9 cellular contexts compared by ENCODE assay signal in the genomic region with DNA sequence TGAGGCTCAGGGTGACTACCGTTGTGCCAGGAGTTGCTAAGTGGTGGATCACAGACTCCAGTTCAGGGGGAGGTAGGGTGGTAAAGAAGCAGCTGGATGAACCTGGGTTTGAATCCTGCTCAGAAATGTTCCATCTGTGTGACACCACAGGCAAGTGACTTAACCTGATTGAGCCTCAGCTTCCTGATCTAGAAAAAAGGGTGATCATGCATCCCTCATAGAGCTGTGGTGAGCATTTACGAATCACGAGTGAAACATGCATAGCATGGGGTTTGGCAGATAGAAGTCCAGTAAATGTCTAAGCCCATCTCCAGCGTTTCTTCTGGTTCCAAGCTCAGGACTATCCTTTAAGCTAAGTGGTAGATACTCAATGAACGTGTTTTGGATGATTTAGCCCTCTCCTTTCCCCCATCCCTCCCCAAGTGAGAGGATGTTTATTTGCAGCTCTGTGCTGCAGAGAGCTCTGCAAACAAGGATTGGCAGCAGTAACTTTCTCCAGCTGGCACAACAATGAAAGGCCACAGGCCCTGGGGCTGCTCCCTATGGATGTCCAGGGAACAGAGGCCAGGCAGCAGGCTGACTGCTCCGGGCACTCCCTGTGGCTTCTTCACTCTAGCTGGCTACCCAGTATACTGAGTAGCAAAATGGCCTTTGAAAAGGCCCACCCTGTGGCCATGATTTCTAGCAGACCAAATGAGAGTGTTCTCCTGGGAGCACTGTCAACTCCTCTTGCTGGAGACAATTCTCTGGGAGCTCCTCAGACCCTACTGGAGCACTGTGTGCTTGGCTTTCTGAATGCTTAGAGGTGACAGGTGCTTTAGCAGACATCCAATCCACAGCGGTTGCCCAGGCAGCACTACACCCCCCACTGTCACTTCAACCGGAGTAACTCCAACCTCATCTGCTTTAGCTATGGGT. TPM values are rescaled to one million over a fixed set of nuclear protein-coding genes. Genes with fewer than 3 reads are reported as not detected.
DNase-seq lines count a peak whose midpoint lies in the region; ATAC-seq and TF ChIP-seq lines count a peak whose summit lies in the region.
"Had no signal": no experiment of that assay in that cellular context is flagged by ENCODE, and none has a peak within 500 bp of the region (broad histone marks: within the 10 kb centered on the region; RNA-seq: fewer than 3 reads in every experiment).

No MANE protein-coding gene starts in this region.

- H3K27me3 Mint-ChIP-seq in GM23338 (ENCODE audit: insufficient read depth, low read depth, poor library complexity), result peaks cover 13% of the 10 kb centered on the region
- no peaks in the 10 kb centered on the region for H3K27me3 Mint-ChIP-seq in T-helper 17 cell
- H3K27me3 Mint-ChIP-seq in neural progenitor cell (ENCODE audit: insufficient read depth, low read depth), result peaks cover 2% of the 10 kb centered on the region

- no peak overlapping the region for H3K4me3 ChIP-seq in AG10803 (ENCODE audit: low read length)
- no peak overlapping the region for H3K4me3 ChIP-seq in GM23338
- no peak overlapping the region for H3K4me3 ChIP-seq in neural progenitor cell

- H3K4me3 Mint-ChIP-seq in GM23338 (no peak overlapping the region), T-helper 17 cell (no peak overlapping the region), neural progenitor cell (no peak overlapping the region)

- H3K4me2 ChIP-seq in GM23338 (no peak overlapping the region), neural progenitor cell (no peak overlapping the region)

- peak; percentile 10; the same call in 2 of the 3 replicates for ATAC-seq in GM23338
- no peak for ATAC-seq in T-helper 17 cell
- ATAC-seq in GM18907 (IDR thresholded peaks at IDR 0.05; ENCODE audit: unreplicated experiment), result no peak

- no peak overlapping the region for H3K9ac ChIP-seq in neural progenitor cell

- H3K36me3 Mint-ChIP-seq in GM23338 (ENCODE audit: low read depth), result no peaks in the 10 kb centered on the region
- H3K36me3 Mint-ChIP-seq in T-helper 17 cell (ENCODE audit: low read depth), result peaks cover 2% of the 10 kb centered on the region
- no peaks in the 10 kb centered on the region for H3K36me3 Mint-ChIP-seq in neural progenitor cell

- DNase-seq in AG10803 (ENCODE audit: low read depth) (peak; percentile 32), GM23338 (ENCODE audit: low spot score) (no peak), T-helper 17 cell (no peak), NK-92 (lab: John Stamatoyannopoulos, UW; ENCODE audit: unreplicated experiment) (no peak), neural progenitor cell (ENCODE audit: low spot score) (no peak), KBM-7 (no peak)

- H4K20me1 ChIP-seq in GM23338 (replicated peaks; ENCODE audit: insufficient read depth) (no peaks in the 10 kb centered on the region), neural progenitor cell (ENCODE audit: low read depth) (no peaks in the 10 kb centered on the region)

- peaks cover 11% of the 10 kb centered on the region for H3K4me1 Mint-ChIP-seq in GM23338
- H3K4me1 Mint-ChIP-seq in T-helper 17 cell, result peaks cover 18% of the 10 kb centered on the region
- peaks cover 20% of the 10 kb centered on the region for H3K4me1 Mint-ChIP-seq in neural progenitor cell

- H3K27me3 ChIP-seq in GM23338 (ENCODE audit: insufficient read depth) (no peaks in the 10 kb centered on the region), layer of hippocampus (ENCODE audit: control insufficient read depth, insufficient read depth, low read length) (no peaks in the 10 kb centered on the region), neural progenitor cell (no peaks in the 10 kb centered on the region)

- no peak overlapping the region for H3K27ac ChIP-seq in GM23338 (ENCODE audit: low read depth)
- H3K27ac ChIP-seq in layer of hippocampus (ENCODE audit: low read depth, low read length), result peak overlapping the region; percentile 69
- no peak overlapping the region for H3K27ac ChIP-seq in neural progenitor cell

- H3K36me3 ChIP-seq in GM23338 (ENCODE audit: insufficient read depth) (no peaks in the 10 kb centered on the region), neural progenitor cell (no peaks in the 10 kb centered on the region)

- H3K4me1 ChIP-seq in GM23338 (ENCODE audit: insufficient read depth), result no peaks in the 10 kb centered on the region
- H3K4me1 ChIP-seq in neural progenitor cell, result peaks cover 16% of the 10 kb centered on the region

- H3K9me3 Mint-ChIP-seq in GM23338, result no peaks in the 10 kb centered on the region
- no peaks in the 10 kb centered on the region for H3K9me3 Mint-ChIP-seq in neural progenitor cell

- H3K27ac Mint-ChIP-seq in GM23338 (no peak overlapping the region; the same call in 1 of the 2 replicates), T-helper 17 cell (peak overlapping the region; percentile 0), neural progenitor cell (no peak overlapping the region)

- no peaks in the 10 kb centered on the region for H3K9me2 ChIP-seq in GM23338 (ENCODE audit: insufficient read depth)

- H2AFZ ChIP-seq in GM23338, result no peak overlapping the region
- H2AFZ ChIP-seq in neural progenitor cell (replicated peaks), result no peak overlapping the region

- H3K79me2 ChIP-seq in GM23338 (replicated peaks; ENCODE audit: insufficient read depth), result no peaks in the 10 kb centered on the region
- no peaks in the 10 kb centered on the region for H3K79me2 ChIP-seq in neural progenitor cell (ENCODE audit: low read depth)

- H3F3A ChIP-seq in GM23338 (replicated peaks; ENCODE audit: low read depth) (no peaks in the 10 kb centered on the region), neural progenitor cell (ENCODE audit: low read depth) (peaks cover 19% of the 10 kb centered on the region)

- no peaks in the 10 kb centered on the region for H3K9me3 ChIP-seq in T-helper 17 cell (ENCODE audit: control insufficient read depth, low read length, poor library complexity, severe bottlenecking)
- H3K9me3 ChIP-seq in neural progenitor cell (ENCODE audit: low read depth), result no peaks in the 10 kb centered on the region

- in situ Hi-C loops in KBM-7 (cut with MboI; ENCODE audit: low pct_unique_long_range_greater_than_20kb, low sequenced_read_pairs), result no loop called here

- TF ChIP-seq CTCF in AG10803 (conservative IDR thresholded peaks at IDR 0.05; ENCODE audit: low read length), result no peak
- no peak for TF ChIP-seq CTCF in GM23338 (conservative IDR thresholded peaks at IDR 0.05; ENCODE audit: low read depth in 2 of 2)
- TF ChIP-seq CTCF in neural progenitor cell (IDR thresholded peaks at IDR 0.05), result no peak

TF ChIP-seq in GM23338, 12 proteins besides CTCF, POLR2A, EP300 and RAD21 (continues in another document):
- no peak for TF ChIP-seq ZNF331 (CRISPR knock-in tag; IDR thresholded peaks at IDR 0.05; ENCODE audit: low read depth)
- no peak for TF ChIP-seq STAT1 (IDR thresholded peaks at IDR 0.05; ENCODE audit: unreplicated experiment)
- TF ChIP-seq, protein P1, sequence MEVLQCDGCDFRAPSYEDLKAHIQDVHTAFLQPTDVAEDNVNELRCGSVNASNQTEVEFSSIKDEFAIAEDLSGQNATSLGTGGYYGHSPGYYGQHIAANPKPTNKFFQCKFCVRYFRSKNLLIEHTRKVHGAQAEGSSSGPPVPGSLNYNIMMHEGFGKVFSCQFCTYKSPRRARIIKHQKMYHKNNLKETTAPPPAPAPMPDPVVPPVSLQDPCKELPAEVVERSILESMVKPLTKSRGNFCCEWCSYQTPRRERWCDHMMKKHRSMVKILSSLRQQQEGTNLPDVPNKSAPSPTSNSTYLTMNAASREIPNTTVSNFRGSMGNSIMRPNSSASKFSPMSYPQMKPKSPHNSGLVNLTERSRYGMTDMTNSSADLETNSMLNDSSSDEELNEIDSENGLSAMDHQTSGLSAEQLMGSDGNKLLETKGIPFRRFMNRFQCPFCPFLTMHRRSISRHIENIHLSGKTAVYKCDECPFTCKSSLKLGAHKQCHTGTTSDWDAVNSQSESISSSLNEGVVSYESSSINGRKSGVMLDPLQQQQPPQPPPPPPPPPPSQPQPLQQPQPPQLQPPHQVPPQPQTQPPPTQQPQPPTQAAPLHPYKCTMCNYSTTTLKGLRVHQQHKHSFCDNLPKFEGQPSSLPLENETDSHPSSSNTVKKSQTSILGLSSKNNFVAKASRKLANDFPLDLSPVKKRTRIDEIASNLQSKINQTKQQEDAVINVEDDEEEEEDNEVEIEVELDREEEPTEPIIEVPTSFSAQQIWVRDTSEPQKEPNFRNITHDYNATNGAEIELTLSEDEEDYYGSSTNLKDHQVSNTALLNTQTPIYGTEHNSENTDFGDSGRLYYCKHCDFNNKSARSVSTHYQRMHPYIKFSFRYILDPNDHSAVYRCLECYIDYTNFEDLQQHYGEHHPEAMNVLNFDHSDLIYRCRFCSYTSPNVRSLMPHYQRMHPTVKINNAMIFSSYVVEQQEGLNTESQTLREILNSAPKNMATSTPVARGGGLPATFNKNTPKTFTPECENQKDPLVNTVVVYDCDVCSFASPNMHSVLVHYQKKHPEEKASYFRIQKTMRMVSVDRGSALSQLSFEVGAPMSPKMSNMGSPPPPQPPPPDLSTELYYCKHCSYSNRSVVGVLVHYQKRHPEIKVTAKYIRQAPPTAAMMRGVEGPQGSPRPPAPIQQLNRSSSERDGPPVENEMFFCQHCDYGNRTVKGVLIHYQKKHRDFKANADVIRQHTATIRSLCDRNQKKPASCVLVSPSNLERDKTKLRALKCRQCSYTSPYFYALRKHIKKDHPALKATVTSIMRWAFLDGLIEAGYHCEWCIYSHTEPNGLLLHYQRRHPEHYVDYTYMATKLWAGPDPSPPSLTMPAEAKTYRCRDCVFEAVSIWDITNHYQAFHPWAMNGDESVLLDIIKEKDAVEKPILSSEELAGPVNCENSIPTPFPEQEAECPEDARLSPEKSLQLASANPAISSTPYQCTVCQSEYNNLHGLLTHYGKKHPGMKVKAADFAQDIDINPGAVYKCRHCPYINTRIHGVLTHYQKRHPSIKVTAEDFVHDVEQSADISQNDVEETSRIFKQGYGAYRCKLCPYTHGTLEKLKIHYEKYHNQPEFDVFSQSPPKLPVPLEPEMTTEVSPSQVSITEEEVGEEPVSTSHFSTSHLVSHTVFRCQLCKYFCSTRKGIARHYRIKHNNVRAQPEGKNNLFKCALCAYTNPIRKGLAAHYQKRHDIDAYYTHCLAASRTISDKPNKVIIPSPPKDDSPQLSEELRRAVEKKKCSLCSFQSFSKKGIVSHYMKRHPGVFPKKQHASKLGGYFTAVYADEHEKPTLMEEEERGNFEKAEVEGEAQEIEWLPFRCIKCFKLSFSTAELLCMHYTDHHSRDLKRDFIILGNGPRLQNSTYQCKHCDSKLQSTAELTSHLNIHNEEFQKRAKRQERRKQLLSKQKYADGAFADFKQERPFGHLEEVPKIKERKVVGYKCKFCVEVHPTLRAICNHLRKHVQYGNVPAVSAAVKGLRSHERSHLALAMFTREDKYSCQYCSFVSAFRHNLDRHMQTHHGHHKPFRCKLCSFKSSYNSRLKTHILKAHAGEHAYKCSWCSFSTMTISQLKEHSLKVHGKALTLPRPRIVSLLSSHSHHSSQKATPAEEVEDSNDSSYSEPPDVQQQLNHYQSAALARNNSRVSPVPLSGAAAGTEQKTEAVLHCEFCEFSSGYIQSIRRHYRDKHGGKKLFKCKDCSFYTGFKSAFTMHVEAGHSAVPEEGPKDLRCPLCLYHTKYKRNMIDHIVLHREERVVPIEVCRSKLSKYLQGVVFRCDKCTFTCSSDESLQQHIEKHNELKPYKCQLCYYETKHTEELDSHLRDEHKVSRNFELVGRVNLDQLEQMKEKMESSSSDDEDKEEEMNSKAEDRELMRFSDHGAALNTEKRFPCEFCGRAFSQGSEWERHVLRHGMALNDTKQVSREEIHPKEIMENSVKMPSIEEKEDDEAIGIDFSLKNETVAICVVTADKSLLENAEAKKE (CRISPR knock-in tag; IDR thresholded peaks at IDR 0.05), result no peak

RNA-seq across cellular contexts. Expression of a gene that starts 21.3 kb away (rescaled TPM):
- total RNA-seq in GM23338 (2014; rRNA removed; shearing (Covaris generic)), result 4.9 and 8.2 TPM in 2 replicates
- polyA plus RNA-seq in GM23338 (2016; fragmentation: Nextera tagmentation; extraction: Ambion mirVana), result 7.6 and 9.4 TPM in 2 replicates
- total RNA-seq in T-helper 17 cell, result not detected
- total RNA-seq in neural progenitor cell (ENCODE audit: low replicate concordance), result 14.1 TPM in 2 replicates
- total RNA-seq: astrocyte had no signal
